ENCODE assay signal across 8 cellular contexts in the genomic region with DNA sequence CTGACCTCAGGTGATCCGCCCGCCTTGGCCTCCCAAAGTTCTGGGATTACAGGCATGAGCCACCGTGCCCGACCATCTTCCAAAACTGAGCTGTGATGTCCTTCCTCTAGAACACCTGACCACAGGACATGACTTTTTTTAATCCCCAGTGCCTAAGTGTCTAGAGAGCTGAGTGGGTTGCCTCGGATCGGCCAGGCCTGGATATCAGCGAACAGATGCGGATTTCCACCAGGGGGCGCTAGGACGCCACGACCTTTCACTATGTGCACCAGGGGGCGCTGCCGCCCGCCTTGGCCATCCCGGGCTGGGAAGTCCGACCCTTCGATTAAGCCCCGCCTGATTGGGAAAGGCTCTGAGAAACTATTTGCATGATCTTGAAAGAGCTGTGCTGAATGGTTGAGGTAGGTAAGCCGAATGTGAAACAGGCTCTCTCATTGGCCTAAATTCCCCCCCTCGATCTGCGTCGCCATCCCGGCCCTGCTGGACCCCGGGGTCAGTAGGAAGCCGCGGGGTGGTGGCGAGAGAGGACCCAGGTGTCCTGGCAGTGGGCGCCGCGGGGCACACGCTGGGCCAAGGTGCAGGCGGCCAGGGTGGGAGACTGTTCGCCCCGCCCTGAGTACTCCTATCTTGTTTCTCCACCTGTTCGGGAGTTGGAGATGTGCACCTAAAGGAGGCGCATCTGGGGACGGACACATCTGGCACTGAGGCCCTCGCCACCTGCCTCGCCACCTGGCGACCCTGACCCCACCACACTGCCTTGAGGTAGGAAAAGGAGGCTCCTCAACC. TPM values are rescaled to one million over a fixed set of nuclear protein-coding genes. Genes with fewer than 3 reads are reported as not detected.
A peak's percentile ranks its signal among the peaks of the same experiment; 100 is the strongest.
DNase-seq lines count a peak whose midpoint lies in the region; ATAC-seq and TF ChIP-seq lines count a peak whose summit lies in the region.

A gene with protein sequence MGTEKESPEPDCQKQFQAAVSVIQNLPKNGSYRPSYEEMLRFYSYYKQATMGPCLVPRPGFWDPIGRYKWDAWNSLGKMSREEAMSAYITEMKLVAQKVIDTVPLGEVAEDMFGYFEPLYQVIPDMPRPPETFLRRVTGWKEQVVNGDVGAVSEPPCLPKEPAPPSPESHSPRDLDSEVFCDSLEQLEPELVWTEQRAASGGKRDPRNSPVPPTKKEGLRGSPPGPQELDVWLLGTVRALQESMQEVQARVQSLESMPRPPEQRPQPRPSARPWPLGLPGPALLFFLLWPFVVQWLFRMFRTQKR (plus strand): TSS at position 496 of the 786 bp plus-strand sequence. CDS start 458 bp downstream, outside the sequence.

- intact Hi-C loops in T-helper 2 cell treated with Interferon-gamma antibody and Interleukin-4, amounts not matched to agents 100 ng/mL and 5 ng/mL, for 36 hours (cut with micrococcal nuclease) = loop anchor here (1.0 to 10.0 kb wide), 4 partner anchors 13 to 191 kb away; a partner anchor contains a TSS
- intact Hi-C loops in ascending aorta (cut with DNase I) (loop anchor here (1.0 to 5.0 kb wide), 4 partner anchors 14 to 237 kb away; a partner anchor contains a TSS), right cardiac atrium (cut with DNase I) (loop anchor here in 1 of 4 donors (1.0 to 2.0 kb wide), 2 partner anchors 13 to 62 kb away; a partner anchor contains a TSS), aorta (cut with DNase I) (loop anchor here (1.0 to 10.0 kb wide), 2 partner anchors 62 to 361 kb away; no protein-coding TSS in a partner anchor)

- H3K4me1 ChIP-seq in ascending aorta (peaks cover 5 to 19% of the 10 kb centered on the region in 2 donors), right cardiac atrium (ENCODE audit: control insufficient read depth, insufficient read depth, low read length) (no peaks in the 10 kb centered on the region), aorta (ENCODE audit: control insufficient read depth in 1 of 2, insufficient read depth in 2 of 2, low read length in 2 of 2) (no peaks in the 10 kb centered on the region)

- H3K4me3 ChIP-seq in ascending aorta (peak within 1 kb of the TSS; percentile 62 to 81), right cardiac atrium (ENCODE audit: low read length) (peak within 1 kb of the TSS; percentile 49), aorta (ENCODE audit: low read length in 2 of 2) (peak within 1 kb of the TSS; percentile 58 to 75)

- peak; percentile 90 to 92 for DNase-seq in NCI-H187 (lab: John Stamatoyannopoulos, UW)
- peak; percentile 81 to 98 for DNase-seq in ascending aorta (ENCODE audit: low spot score in 2 of 2)
- peak; percentile 95 to 98 (median 97) for DNase-seq in right cardiac atrium
- DNase-seq in putamen (ENCODE audit: low spot score) = peak; percentile 96
- DNase-seq in aorta = peak; percentile 96 to 98

- H3K9me3 ChIP-seq in ascending aorta = no peaks in the 10 kb centered on the region
- no peaks in the 10 kb centered on the region for H3K9me3 ChIP-seq in right cardiac atrium (ENCODE audit: control insufficient read depth, low read length)
- H3K9me3 ChIP-seq in aorta (ENCODE audit: control insufficient read depth, low read length) = no peaks in the 10 kb centered on the region

- H3K27me3 ChIP-seq in ascending aorta (no peaks in the 10 kb centered on the region), right cardiac atrium (ENCODE audit: control insufficient read depth, insufficient read depth) (no peaks in the 10 kb centered on the region), aorta (ENCODE audit: control insufficient read depth in 1 of 2, insufficient read depth in 2 of 2, low read length in 1 of 2) (no peaks in the 10 kb centered on the region)

- 7% methylated on average over 40 of the region's 40 CpGs for WGBS in right cardiac atrium
- WGBS in aorta, 2 donors = 4 to 5% methylated on average over 38 to 40 of the region's 40 CpGs

- H3K36me3 ChIP-seq in ascending aorta (peaks cover 0 to 10% of the 10 kb centered on the region in 2 donors), aorta (ENCODE audit: control insufficient read depth in 1 of 2, insufficient read depth in 2 of 2, low read length in 1 of 2) (no peaks in the 10 kb centered on the region)

- ATAC-seq in GM18498 (IDR thresholded peaks at IDR 0.05; ENCODE audit: unreplicated experiment) = peak; percentile 79
- peak; percentile 88 for ATAC-seq in HG02938 (IDR thresholded peaks at IDR 0.05; ENCODE audit: unreplicated experiment)
- ATAC-seq in right cardiac atrium = peak; percentile 83 to 84
- peak; percentile 91 for ATAC-seq in aorta (ENCODE audit: low FRiP score)

- H3K27ac ChIP-seq in ascending aorta (peak within 1 kb of the TSS; percentile 86 to 90), right cardiac atrium (ENCODE audit: low read length) (peak within 1 kb of the TSS; percentile 54), aorta (ENCODE audit: low read depth in 1 of 2, low read length in 2 of 2) (peak within 1 kb of the TSS in 1 of 2 donors; percentile 76)

- peak; percentile 99 to 100 (median 99) for TF ChIP-seq CTCF in ascending aorta (IDR thresholded peaks at IDR 0.05)

RNA-seq across cellular contexts. Expression of the gene that starts here (rescaled TPM):
- 12.6 and 15.2 TPM in 2 replicates for total RNA-seq in T-helper 2 cell treated with Interferon-gamma antibody and Interleukin-4, amounts not matched to agents 100 ng/mL and 5 ng/mL, for 36 hours
- total RNA-seq in ascending aorta (14.7 TPM), right cardiac atrium (10 to 100 TPM; 11.9 to 14.8 (median 12.6) TPM), aorta (10 to 100 TPM; 16.1 to 23.4 TPM)
- polyA plus RNA-seq in right cardiac atrium (12.0 TPM), aorta (10 to 100 TPM; 68.6 to 69.7 TPM)
